1 cellular context compared by ENCODE assay signal in genomic region chr20:17568972-17569471, GRCh38.
TF ChIP-seq lines count a peak whose summit lies in the region.

No MANE protein-coding gene starts in this region.

TF ChIP-seq in SK-N-SH treated with all-trans-retinoic acid at 6 μM for 48 hours, 23 proteins besides CTCF, POLR2A, EP300 and RAD21 (continued from another document):
- TF ChIP-seq, protein P1, sequence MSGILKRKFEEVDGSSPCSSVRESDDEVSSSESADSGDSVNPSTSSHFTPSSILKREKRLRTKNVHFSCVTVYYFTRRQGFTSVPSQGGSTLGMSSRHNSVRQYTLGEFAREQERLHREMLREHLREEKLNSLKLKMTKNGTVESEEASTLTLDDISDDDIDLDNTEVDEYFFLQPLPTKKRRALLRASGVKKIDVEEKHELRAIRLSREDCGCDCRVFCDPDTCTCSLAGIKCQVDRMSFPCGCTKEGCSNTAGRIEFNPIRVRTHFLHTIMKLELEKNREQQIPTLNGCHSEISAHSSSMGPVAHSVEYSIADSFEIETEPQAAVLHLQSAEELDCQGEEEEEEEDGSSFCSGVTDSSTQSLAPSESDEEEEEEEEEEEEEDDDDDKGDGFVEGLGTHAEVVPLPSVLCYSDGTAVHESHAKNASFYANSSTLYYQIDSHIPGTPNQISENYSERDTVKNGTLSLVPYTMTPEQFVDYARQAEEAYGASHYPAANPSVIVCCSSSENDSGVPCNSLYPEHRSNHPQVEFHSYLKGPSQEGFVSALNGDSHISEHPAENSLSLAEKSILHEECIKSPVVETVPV (CRISPR knock-in tag; IDR thresholded peaks at IDR 0.05), result no peak
- TF ChIP-seq ZNF70 (CRISPR knock-in tag; IDR thresholded peaks at IDR 0.05) (no peak), CREB5 (CRISPR knock-in tag; IDR thresholded peaks at IDR 0.05; ENCODE audit: low read depth) (0 out of 2 replicates have a peak, but pooled peaks have one; percentile 2)
